Comparison of ENCODE assay signal across 20 cellular contexts in genomic region chr7:100793806-100794660, GRCh38. TPM values are rescaled to one million over a fixed set of nuclear protein-coding genes. Genes with fewer than 3 reads are reported as not detected.
DNase-seq lines count a peak whose midpoint lies in the region; ATAC-seq and TF ChIP-seq lines count a peak whose summit lies in the region.
"Had no signal": no experiment of that assay in that cellular context is flagged by ENCODE, and none has a peak within 500 bp of the region (broad histone marks: within the 10 kb centered on the region; RNA-seq: fewer than 3 reads in every experiment).

No MANE protein-coding gene starts in this region.

- POLR2A ChIA-PET in A673 (lab: Charles Lee; ENCODE audit: low non-redundant PET) (interaction anchor here (0.5 to 0.7 kb wide), 2 partner anchors 15 to 55 kb away, joined by 3 read pairs; no protein-coding TSS in a partner anchor), PC-3 (lab: Charles Lee; ENCODE audit: unreplicated experiment) (interaction anchor here (0.6 kb wide), 2 partner anchors 32 to 195 kb away, joined by 3 to 11 read pairs; no protein-coding TSS in a partner anchor)
- POLR2A ChIA-PET in activated CD8-positive, alpha-beta T cell treated with anti-CD3 and anti-CD28 coated beads for 36 hours (lab: Charles Lee) = interaction anchor here (0.6 kb wide), 1 partner anchor 86 kb away, joined by 4 read pairs; no protein-coding TSS in a partner anchor

- CTCF ChIA-PET in A673 (lab: Charles Lee) = no interaction called here
- CTCF ChIA-PET in PC-3 (lab: Charles Lee) = interaction anchor here (0.6 to 0.8 kb wide), 5 partner anchors 8 to 350 kb away, joined by 3 to 6 read pairs (median 3); no protein-coding TSS in a partner anchor
- CTCF ChIA-PET in activated CD8-positive, alpha-beta T cell treated with anti-CD3 and anti-CD28 coated beads for 36 hours (lab: Charles Lee) = interaction anchor here (1.1 kb wide), 1 partner anchor 58 kb away, joined by 4 read pairs; the partner anchor contains the start of gene SLC12A9

- TF ChIP-seq CTCF in A673 (conservative IDR thresholded peaks at IDR 0.05; ENCODE audit: low read depth, low read length) (no peak), PC-3 (conservative IDR thresholded peaks at IDR 0.05; ENCODE audit: low read depth, low read length) (no peak), foreskin keratinocyte (conservative IDR thresholded peaks at IDR 0.05) (no peak), WERI-Rb-1 (IDR thresholded peaks at IDR 0.05; ENCODE audit: low read depth, low read length) (no peak)
- no peak for TF ChIP-seq CTCF in activated CD8-positive, alpha-beta T cell treated with anti-CD3 and anti-CD28 coated beads for 36 hours (IDR thresholded peaks at IDR 0.05)

- H3K9me2 ChIP-seq in PC-3 (replicated peaks; ENCODE audit: low read length) = no peaks in the 10 kb centered on the region

- no peaks in the 10 kb centered on the region for H3K4me1 Mint-ChIP-seq in activated CD8-positive, alpha-beta T cell treated with anti-CD3 and anti-CD28 coated beads for 36 hours (ENCODE audit: low read depth)

- H3K9me3 ChIP-seq in A673 (ENCODE audit: low read depth, low read length, poor library complexity, severe bottlenecking) = no peaks in the 10 kb centered on the region
- H3K9me3 ChIP-seq in PC-3 (ENCODE audit: low read length) = no peaks in the 10 kb centered on the region
- peaks cover 5% of the 10 kb centered on the region for H3K9me3 ChIP-seq in WERI-Rb-1 (ENCODE audit: severe bottlenecking)
- H3K9me3 ChIP-seq: sigmoid colon, vagina had no signal

- H3K4me3 Mint-ChIP-seq in activated CD8-positive, alpha-beta T cell treated with anti-CD3 and anti-CD28 coated beads for 36 hours = no peak overlapping the region
- H3K4me3 Mint-ChIP-seq: activated T-cell treated with anti-CD3 and anti-CD28 coated beads, Interleukin-2, amount 50 U/mL, for 72 hours; naive thymus-derived CD8-positive, alpha-beta T cell had no signal

- H3K9me3 Mint-ChIP-seq in activated CD8-positive, alpha-beta T cell treated with anti-CD3 and anti-CD28 coated beads for 36 hours = no peaks in the 10 kb centered on the region
- H3K9me3 Mint-ChIP-seq: activated T-cell treated with anti-CD3 and anti-CD28 coated beads, Interleukin-2, amount 50 U/mL, for 72 hours; naive thymus-derived CD8-positive, alpha-beta T cell had no signal

- intact Hi-C loops in A673 (cut with micrococcal nuclease; ENCODE audit: unreplicated experiment) (no loop called here), PC-3 (cut with micrococcal nuclease) (no loop called here)
- intact Hi-C loops in activated CD8-positive, alpha-beta T cell treated with anti-CD3 and anti-CD28 coated beads for 36 hours (cut with micrococcal nuclease) = no loop called here

- peak overlapping the region; percentile 29 for H2AFZ ChIP-seq in PC-3 (ENCODE audit: low read length)

- no peak overlapping the region for H3K4me3 ChIP-seq in A673 (ENCODE audit: low read depth, low read length, poor library complexity, severe bottlenecking)
- no peak overlapping the region for H3K4me3 ChIP-seq in PC-3 (ENCODE audit: low read length)
- no peak overlapping the region for H3K4me3 ChIP-seq in WERI-Rb-1 (ENCODE audit: low read depth, low read length)
- H3K4me3 ChIP-seq: GM12878, sigmoid colon, vagina had no signal

- H3K27ac ChIP-seq in A673 (ENCODE audit: low read depth, low read length, poor library complexity, severe bottlenecking) (no peak overlapping the region), PC-3 (ENCODE audit: low read length) (peak overlapping the region; percentile 39), foreskin keratinocyte (no peak overlapping the region), WERI-Rb-1 (no peak overlapping the region)
- H3K27ac ChIP-seq: sigmoid colon, vagina had no signal

- no peak overlapping the region for H3K27ac Mint-ChIP-seq in activated CD8-positive, alpha-beta T cell treated with anti-CD3 and anti-CD28 coated beads for 36 hours
- H3K27ac Mint-ChIP-seq: activated T-cell treated with anti-CD3 and anti-CD28 coated beads, Interleukin-2, amount 50 U/mL, for 72 hours had no signal

- peak; percentile 53 for DNase-seq in A673 (ENCODE audit: low spot score)
- DNase-seq in HCEC 1CT = peak; percentile 44
- peak; percentile 61 for DNase-seq in PC-3
- DNase-seq in foreskin keratinocyte = peak in 1 of 2 donors; percentile 16
- DNase-seq in WERI-Rb-1 = no peak
- no peak for DNase-seq in SKM-1 treated with dmso at 0.1 percent for 144 hours (lab: John Stamatoyannopoulos, UW; ENCODE audit: unreplicated experiment)
- no peak for DNase-seq in activated CD4-positive, CD25-positive, alpha-beta regulatory T cell treated with anti-CD3 and anti-CD28 coated beads, Interleukin-2, amount 50 U/mL, for 72 hours
- no peak for DNase-seq in activated CD8-positive, alpha-beta T cell treated with anti-CD3 and anti-CD28 coated beads for 36 hours
- DNase-seq: activated CD4-positive, CD25-positive, alpha-beta regulatory T cell; activated T-cell treated with anti-CD3 and anti-CD28 coated beads, Interleukin-2, amount 50 U/mL, for 72 hours; DMS53; left cardiac atrium; naive thymus-derived CD8-positive, alpha-beta T cell; NCI-H1092; sigmoid colon; stimulated activated CD4-positive, alpha-beta T cell treated with anti-CD3 and anti-CD28 coated beads, Interleukin-4, amount 100 ng/mL, for 4 hours; stimulated activated naive CD4-positive, alpha-beta T cell; SW 1271 had no signal

- no peaks in the 10 kb centered on the region for H3F3A ChIP-seq in PC-3 (ENCODE audit: low read length, unreplicated experiment)

- H3K4me2 ChIP-seq in PC-3 (ENCODE audit: low read length) = peak overlapping the region; percentile 69

- H3K79me2 ChIP-seq in PC-3 (ENCODE audit: low read length) = no peaks in the 10 kb centered on the region

- H3K9ac ChIP-seq in PC-3 (ENCODE audit: low read length) = no peak overlapping the region

- no peaks in the 10 kb centered on the region for H3K27me3 ChIP-seq in A673 (replicated peaks; ENCODE audit: insufficient read depth, low read depth, low read length, poor library complexity)
- H3K27me3 ChIP-seq in PC-3 (ENCODE audit: low read length) = no peaks in the 10 kb centered on the region
- H3K27me3 ChIP-seq in foreskin keratinocyte = no peaks in the 10 kb centered on the region
- peaks cover 86% of the 10 kb centered on the region for H3K27me3 ChIP-seq in WERI-Rb-1 (ENCODE audit: insufficient read depth, low read depth, severe bottlenecking)
- H3K27me3 ChIP-seq: vagina had no signal

- BruUV-seq in A673 (replicated peaks; lab: Mats Ljungman, UMichigan) = no TSS peak
- BruUV-seq in PC-3 (replicated peaks; lab: Mats Ljungman, UMichigan) = no TSS peak

- peak; percentile 82 for ATAC-seq in PC-3
- peak; percentile 42 for ATAC-seq in foreskin keratinocyte
- ATAC-seq in activated CD8-positive, alpha-beta T cell treated with anti-CD3 and anti-CD28 coated beads for 36 hours = no peak
- ATAC-seq: activated T-cell treated with anti-CD3 and anti-CD28 coated beads, Interleukin-2, amount 50 U/mL, for 72 hours; GM12878; left cardiac atrium; naive thymus-derived CD8-positive, alpha-beta T cell had no signal

- H4K20me1 ChIP-seq in PC-3 (ENCODE audit: low read length) = no peaks in the 10 kb centered on the region

- H3K4me1 ChIP-seq in A673 (ENCODE audit: insufficient read depth, low read length, poor library complexity, severe bottlenecking) (no peaks in the 10 kb centered on the region), PC-3 (ENCODE audit: insufficient read depth, low read length) (peaks cover 16% of the 10 kb centered on the region), foreskin keratinocyte (no peaks in the 10 kb centered on the region)
- H3K4me1 ChIP-seq: sigmoid colon, vagina had no signal

- no peaks in the 10 kb centered on the region for H3K36me3 ChIP-seq in A673 (ENCODE audit: insufficient read depth, low read length, poor library complexity, severe bottlenecking)
- H3K36me3 ChIP-seq in PC-3 (ENCODE audit: low read depth, low read length) = no peaks in the 10 kb centered on the region
- no peaks in the 10 kb centered on the region for H3K36me3 ChIP-seq in WERI-Rb-1
- H3K36me3 ChIP-seq: sigmoid colon, vagina had no signal

- H3K27me3 Mint-ChIP-seq in activated CD8-positive, alpha-beta T cell treated with anti-CD3 and anti-CD28 coated beads for 36 hours = peaks cover 4% of the 10 kb centered on the region

- no peaks in the 10 kb centered on the region for H3K36me3 Mint-ChIP-seq in activated CD8-positive, alpha-beta T cell treated with anti-CD3 and anti-CD28 coated beads for 36 hours (ENCODE audit: low read depth)
- H3K36me3 Mint-ChIP-seq: naive thymus-derived CD8-positive, alpha-beta T cell had no signal

RNA-seq across cellular contexts. Expression of gene EPHB4, which starts 33.3 kb away (rescaled TPM):
- total RNA-seq in A673 (2021) (90.4 and 92.6 TPM in 2 replicates), PC-3 (2014; rRNA removed) (104 and 150 TPM in 2 replicates), foreskin keratinocyte (94.3 and 98.0 TPM in 2 replicates)
- polyA plus RNA-seq in foreskin keratinocyte = 53.5 and 55.4 TPM in 2 replicates
- total RNA-seq in activated CD8-positive, alpha-beta T cell treated with anti-CD3 and anti-CD28 coated beads for 36 hours = 1 to 10 TPM; 4.8 to 5.8 TPM

RNA-seq across cellular contexts. Expression of gene SLC12A9, which starts 58.5 kb away (rescaled TPM):
- 23.8 and 26.1 TPM in 2 replicates for total RNA-seq in A673 (2021)
- total RNA-seq in PC-3 (2014; rRNA removed) = 25.9 and 31.2 TPM in 2 replicates
- total RNA-seq in foreskin keratinocyte = 18.2 and 18.3 TPM in 2 replicates
- 17.1 and 17.4 TPM in 2 replicates for polyA plus RNA-seq in foreskin keratinocyte
- 10 to 100 TPM; 10.2 to 11.3 TPM for total RNA-seq in activated CD8-positive, alpha-beta T cell treated with anti-CD3 and anti-CD28 coated beads for 36 hours

Comparison
In these comparisons a context has a peak if more than half of its experiments do, and no peak if none do; other contexts are left out.
1. DNase-seq: peak in A673 (single experiment), HCEC 1CT (single experiment) and PC-3 (single experiment); none in WERI-Rb-1 (single experiment), SKM-1 treated with dmso at 0.1 percent for 144 hours (single experiment), activated CD4-positive, CD25-positive, alpha-beta regulatory T cell treated with anti-CD3 and anti-CD28 coated beads, Interleukin-2, amount 50 U/mL, for 72 hours (single experiment) and activated CD8-positive, alpha-beta T cell treated with anti-CD3 and anti-CD28 coated beads for 36 hours (single experiment).
2. RNA of gene EPHB4, which starts 33.3 kb away (total RNA-seq): 104 to 150 TPM in PC-3, 94.3 to 98.0 TPM in foreskin keratinocyte and 90.4 to 92.6 TPM in A673; 4.8 to 5.8 TPM in activated CD8-positive, alpha-beta T cell treated with anti-CD3 and anti-CD28 coated beads for 36 hours; every median in the first group is over 10 times any median in the second.